23 cellular contexts compared by ENCODE assay signal in genomic region chr6:37694259-37694658, GRCh38.
"Had no signal": no experiment of that assay in that cellular context is flagged by ENCODE, and none has a peak within 500 bp of the region (broad histone marks: within the 10 kb centered on the region; RNA-seq: fewer than 3 reads in every experiment).

No MANE protein-coding gene starts in this region.

- H3K4me3 Mint-ChIP-seq: endodermal cell; stimulated activated naive CD8-positive, alpha-beta T cell treated with anti-CD3 and anti-CD28 coated beads, Interleukin-15, Interleukin-2, amounts not matched to agents 100 ng/mL and 50 ng/mL, for 24 hours had no signal

- H3K9me3 ChIP-seq: neutrophil, psoas muscle, right lobe of liver, tibial artery, upper lobe of left lung, uterus had no signal

- H3K9me3 Mint-ChIP-seq: endodermal cell; stimulated activated memory B cell treated with anti-CD40 and anti-IgM and Interleukin-4, amounts not matched to agents 10 μg/mL and 1 μg/mL and 100 μg/mL, for 72 hours; stimulated activated naive CD8-positive, alpha-beta T cell treated with anti-CD3 and anti-CD28 coated beads, Interleukin-15, Interleukin-2, amounts not matched to agents 100 ng/mL and 50 ng/mL, for 24 hours had no signal

- H3K27ac ChIP-seq: coronary artery, foreskin keratinocyte, hepatocyte, neutrophil, psoas muscle, right lobe of liver, tibial artery, upper lobe of left lung, uterus had no signal

- H3K27ac Mint-ChIP-seq: endodermal cell; stimulated activated memory B cell treated with anti-CD40 and anti-IgM and Interleukin-4, amounts not matched to agents 10 μg/mL and 1 μg/mL and 100 μg/mL, for 72 hours; stimulated activated naive CD8-positive, alpha-beta T cell treated with anti-CD3 and anti-CD28 coated beads, Interleukin-15, Interleukin-2, amounts not matched to agents 100 ng/mL and 50 ng/mL, for 24 hours had no signal

- DNase-seq: effector CD4-positive, alpha-beta T cell; endodermal cell; erythroblast; foreskin keratinocyte; head of caudate nucleus; kidney; left colon; left ventricle myocardium superior; mesenchymal stem cell; naive thymus-derived CD4-positive, alpha-beta T cell; psoas muscle; retina; right lobe of liver; stimulated activated CD4-positive, alpha-beta T cell treated with anti-CD3 and anti-CD28 coated beads, Interleukin-4, amount 100 ng/mL, for 24 hours; tibial artery; upper lobe of left lung; uterus had no signal

- H3K4me3 ChIP-seq: coronary artery, hepatocyte, lung, psoas muscle, right lobe of liver, tibial artery, upper lobe of left lung, uterus had no signal

- ATAC-seq: foreskin keratinocyte; left colon; left ventricle myocardium superior; naive thymus-derived CD4-positive, alpha-beta T cell; psoas muscle; right lobe of liver; stimulated activated memory B cell treated with anti-CD40 and anti-IgM and Interleukin-4, amounts not matched to agents 10 μg/mL and 1 μg/mL and 100 μg/mL, for 72 hours had no signal

- H3K27me3 ChIP-seq: tibial artery, uterus had no signal

- H3K36me3 ChIP-seq: neutrophil, right lobe of liver, tibial artery, upper lobe of left lung, uterus had no signal
